Comparison of ENCODE assay signal across 9 cellular contexts in genomic region chr1:35564037-35564883, GRCh38. TPM values are rescaled to one million over a fixed set of nuclear protein-coding genes. Genes with fewer than 3 reads are reported as not detected.
DNase-seq lines count a peak whose midpoint lies in the region; ATAC-seq and TF ChIP-seq lines count a peak whose summit lies in the region.
"Had no signal": no experiment of that assay in that cellular context is flagged by ENCODE, and none has a peak within 500 bp of the region (broad histone marks: within the 10 kb centered on the region; RNA-seq: fewer than 3 reads in every experiment).

No MANE protein-coding gene starts in this region.

- peaks cover 9% of the 10 kb centered on the region for H3K36me3 Mint-ChIP-seq in activated naive CD8-positive, alpha-beta T cell treated with anti-CD3 and anti-CD28 coated beads for 36 hours

- DNase-seq in NCI-H2029 (lab: John Stamatoyannopoulos, UW): peak; percentile 63
- DNase-seq in NCI-H2029 treated with DMSO at 0.1 percent for 48 hours (lab: John Stamatoyannopoulos, UW): no peak
- peak; percentile 90 for DNase-seq in NAMALWA (ENCODE audit: low spot score)
- DNase-seq in SW 1271 (lab: John Stamatoyannopoulos, UW): peak; percentile 33 to 63
- DNase-seq in activated naive CD8-positive, alpha-beta T cell treated with anti-CD3 and anti-CD28 coated beads for 36 hours: peak; percentile 73
- DNase-seq in cardiac muscle cell (ENCODE audit: low read depth in 1 of 2, low spot score in 1 of 2): peak; percentile 85 to 86
- DNase-seq in putamen (ENCODE audit: low spot score): peak; percentile 71

- H3K27me3 ChIP-seq in cardiac muscle cell: peaks cover 5% of the 10 kb centered on the region
- H3K27me3 ChIP-seq: BLaER1 treated with 17β-estradiol and CSF1 and Interleukin-3, amounts not matched to agents 10 nM and 100 nM had no signal

- H3K36me3 ChIP-seq in cardiac muscle cell: no peaks in the 10 kb centered on the region

- H3K9me3 Mint-ChIP-seq in activated naive CD8-positive, alpha-beta T cell treated with anti-CD3 and anti-CD28 coated beads for 36 hours: no peaks in the 10 kb centered on the region

- H3K9me3 ChIP-seq in cardiac muscle cell (ENCODE audit: low read depth): no peaks in the 10 kb centered on the region
- H3K9me3 ChIP-seq: BLaER1 treated with 17β-estradiol and CSF1 and Interleukin-3, amounts not matched to agents 10 nM and 100 nM had no signal

- ATAC-seq in GM18858 (IDR thresholded peaks at IDR 0.05; ENCODE audit: unreplicated experiment): no peak

- TF ChIP-seq CTCF in cardiac muscle cell (IDR thresholded peaks at IDR 0.05; ENCODE audit: low read depth, low read length): peak; percentile 78

- no peak overlapping the region for H3K4me3 ChIP-seq in cardiac muscle cell
- H3K4me3 ChIP-seq: BLaER1 treated with 17β-estradiol and CSF1 and Interleukin-3, amounts not matched to agents 10 nM and 100 nM had no signal

- H3K4me1 Mint-ChIP-seq in activated naive CD8-positive, alpha-beta T cell treated with anti-CD3 and anti-CD28 coated beads for 36 hours: peaks cover 24% of the 10 kb centered on the region

- H3K27me3 Mint-ChIP-seq in activated naive CD8-positive, alpha-beta T cell treated with anti-CD3 and anti-CD28 coated beads for 36 hours: no peaks in the 10 kb centered on the region

- H3K27ac Mint-ChIP-seq in activated naive CD8-positive, alpha-beta T cell treated with anti-CD3 and anti-CD28 coated beads for 36 hours: no peak overlapping the region

- no peaks in the 10 kb centered on the region for H3K4me1 ChIP-seq in cardiac muscle cell (ENCODE audit: low read depth)

- H3K27ac ChIP-seq in cardiac muscle cell: no peak overlapping the region

- no peak overlapping the region for H3K4me3 Mint-ChIP-seq in activated naive CD8-positive, alpha-beta T cell treated with anti-CD3 and anti-CD28 coated beads for 36 hours

RNA-seq across cellular contexts. Expression of gene NCDN, which starts 6.7 kb away (rescaled TPM):
- 10 to 100 TPM; 31.3 to 36.0 TPM for total RNA-seq in activated naive CD8-positive, alpha-beta T cell treated with anti-CD3 and anti-CD28 coated beads for 36 hours
- 46.2 and 47.1 TPM in 2 replicates for total RNA-seq in cardiac muscle cell
- polyA plus RNA-seq in cardiac muscle cell: 43.9 and 51.4 TPM in 2 replicates

RNA-seq across cellular contexts. Expression of gene KIAA0319L, which starts 7.1 kb away (rescaled TPM):
- total RNA-seq in activated naive CD8-positive, alpha-beta T cell treated with anti-CD3 and anti-CD28 coated beads for 36 hours: 10 to 100 TPM; 17.2 to 18.3 TPM
- total RNA-seq in cardiac muscle cell: 60.2 and 77.3 TPM in 2 replicates
- 56.7 and 84.0 TPM in 2 replicates for polyA plus RNA-seq in cardiac muscle cell

RNA-seq across cellular contexts. Expression of gene TFAP2E, which starts 8.9 kb away (rescaled TPM):
- total RNA-seq in activated naive CD8-positive, alpha-beta T cell treated with anti-CD3 and anti-CD28 coated beads for 36 hours: under 1 TPM; 0.27 to 0.32 TPM
- 0.69 TPM in 1 of 2 replicates, not detected in the other for total RNA-seq in cardiac muscle cell
- 0.50 TPM in 1 of 2 replicates, not detected in the other for polyA plus RNA-seq in cardiac muscle cell
